8 cellular contexts compared by ENCODE assay signal in the genomic region with DNA sequence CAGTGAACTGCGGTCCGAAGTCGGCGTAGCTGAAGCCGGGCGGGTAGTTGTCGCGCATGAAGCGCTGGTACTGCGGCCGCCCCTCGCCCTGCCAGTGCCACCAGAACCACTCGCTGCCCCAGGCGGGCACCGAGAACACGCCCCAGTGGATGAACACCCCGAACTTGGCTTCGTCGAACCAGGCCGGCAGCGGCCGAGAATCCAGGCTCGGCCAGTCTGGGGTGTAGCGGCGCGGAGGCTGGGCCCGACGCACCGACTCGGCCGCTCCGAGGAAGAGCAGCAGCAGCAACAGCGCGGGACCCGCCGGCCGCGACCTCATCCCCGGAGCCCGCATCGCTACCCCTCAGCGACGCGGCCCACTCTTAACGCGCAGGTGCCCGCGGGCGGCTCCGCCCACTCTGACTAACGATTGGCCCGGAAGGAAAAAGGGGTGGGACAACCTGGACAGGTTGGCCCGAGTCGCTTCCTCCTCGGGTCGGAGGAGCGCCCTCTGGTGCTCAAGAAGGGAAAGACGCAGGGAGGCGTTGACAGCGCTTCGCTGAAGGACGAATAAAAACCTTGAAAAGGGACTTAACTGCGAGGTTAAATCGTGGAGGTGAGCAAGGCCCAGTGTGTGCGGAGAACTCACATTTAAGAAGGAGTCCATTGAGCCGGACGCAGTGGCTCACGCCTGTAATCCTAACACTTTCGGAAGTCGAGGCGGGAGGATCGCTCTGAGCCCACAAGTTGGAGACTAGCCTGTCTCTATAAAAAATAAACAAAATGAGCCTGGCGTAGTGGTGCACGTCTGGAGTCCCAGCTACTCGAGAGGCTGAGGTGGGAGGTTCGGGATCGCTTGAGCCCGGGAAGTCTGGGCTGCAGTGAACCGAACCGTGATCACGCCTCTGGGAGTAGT. TPM values are rescaled to one million over a fixed set of nuclear protein-coding genes. Genes with fewer than 3 reads are reported as not detected.
DNase-seq lines count a peak whose midpoint lies in the region; ATAC-seq and TF ChIP-seq lines count a peak whose summit lies in the region.

A gene (minus strand): TSS at position 338 of the 895 bp plus-strand sequence. CDS start 4 bp downstream, at position 334.

- no peak within 1 kb of the TSS for H3K27ac Mint-ChIP-seq in activated T-helper 1 cell treated with anti-CD3 and anti-CD28 coated beads, Interleukin-12 subunit alpha, Interleukin-12 subunit beta, Interleukin-2, Interleukin-4 antibody, amounts not matched to agents 30 ng/mL and 10 ng/mL and 1 ng/mL, durations not matched to agents 14 hours and 24 hours and 36 hours
- H3K27ac Mint-ChIP-seq in naive thymus-derived CD4-positive, alpha-beta T cell, result peak within 1 kb of the TSS; percentile 76 to 95 (median 90)
- peak within 1 kb of the TSS; percentile 75 for H3K27ac Mint-ChIP-seq in stimulated activated naive B cell treated with anti-CD40 and anti-IgM and Interleukin-4, amounts not matched to agents 10 μg/mL and 1 μg/mL and 100 μg/mL, for 72 hours

- H3K4me1 Mint-ChIP-seq in activated T-helper 1 cell treated with anti-CD3 and anti-CD28 coated beads, Interleukin-12 subunit alpha, Interleukin-12 subunit beta, Interleukin-2, Interleukin-4 antibody, amounts not matched to agents 30 ng/mL and 10 ng/mL and 1 ng/mL, durations not matched to agents 14 hours and 24 hours and 36 hours (ENCODE audit: low read depth), result peaks cover 18% of the 10 kb centered on the region
- peaks cover 18 to 38% (median 24%) of the 10 kb centered on the region in 7 donors for H3K4me1 Mint-ChIP-seq in naive thymus-derived CD4-positive, alpha-beta T cell
- peaks cover 20 to 29% of the 10 kb centered on the region in 2 donors for H3K4me1 Mint-ChIP-seq in stimulated activated naive B cell treated with anti-CD40 and anti-IgM and Interleukin-4, amounts not matched to agents 10 μg/mL and 1 μg/mL and 100 μg/mL, for 72 hours

- H3K9ac ChIP-seq in fibroblast of lung (ENCODE audit: insufficient read depth, low read length), result peak within 1 kb of the TSS; percentile 31

- no peaks in the 10 kb centered on the region for H4K20me1 ChIP-seq in fibroblast of lung (ENCODE audit: control insufficient read depth, extremely low read depth, insufficient read depth, low read length)

- peak within 1 kb of the TSS; percentile 93 for H2AFZ ChIP-seq in fibroblast of lung (ENCODE audit: low read length)

- peaks cover 11% of the 10 kb centered on the region for H3K27me3 Mint-ChIP-seq in activated T-helper 1 cell treated with anti-CD3 and anti-CD28 coated beads, Interleukin-12 subunit alpha, Interleukin-12 subunit beta, Interleukin-2, Interleukin-4 antibody, amounts not matched to agents 30 ng/mL and 10 ng/mL and 1 ng/mL, durations not matched to agents 14 hours and 24 hours and 36 hours (ENCODE audit: insufficient read depth)
- H3K27me3 Mint-ChIP-seq in naive thymus-derived CD4-positive, alpha-beta T cell, result peaks cover 0 to 15% (median 0%) of the 10 kb centered on the region in 5 donors
- H3K27me3 Mint-ChIP-seq in stimulated activated naive B cell treated with anti-CD40 and anti-IgM and Interleukin-4, amounts not matched to agents 10 μg/mL and 1 μg/mL and 100 μg/mL, for 72 hours, result no peaks in the 10 kb centered on the region

- H3K79me2 ChIP-seq in fibroblast of lung (ENCODE audit: control insufficient read depth, insufficient read depth, low read length), result no peaks in the 10 kb centered on the region

- H3K4me3 ChIP-seq in Peyer's patch, result peak within 1 kb of the TSS; percentile 54 to 81 (median 68)
- H3K4me3 ChIP-seq in fibroblast of lung (replicated peaks in 1 of 4; ENCODE audit: control extremely low read depth in 1 of 4, insufficient read depth in 1 of 4, low read depth in 3 of 4, low read length in 4 of 4), result peak within 1 kb of the TSS; percentile 59 to 71 (median 66)
- peak within 1 kb of the TSS; percentile 81 for H3K4me3 ChIP-seq in naive thymus-derived CD4-positive, alpha-beta T cell (ENCODE audit: low read length)

- H3K27me3 ChIP-seq in Peyer's patch, result no peaks in the 10 kb centered on the region
- peaks cover 11% of the 10 kb centered on the region for H3K27me3 ChIP-seq in fibroblast of lung (ENCODE audit: control insufficient read depth, insufficient read depth, low read length)
- no peaks in the 10 kb centered on the region for H3K27me3 ChIP-seq in naive thymus-derived CD4-positive, alpha-beta T cell (ENCODE audit: control insufficient read depth in 2 of 2, insufficient read depth in 2 of 2, low read length in 2 of 2)

- H3K4me1 ChIP-seq in Peyer's patch (peaks cover 0 to 17% (median 2%) of the 10 kb centered on the region in 4 donors), fibroblast of lung (ENCODE audit: control insufficient read depth, extremely low read depth, insufficient read depth, low read length) (no peaks in the 10 kb centered on the region)
- peaks cover 5 to 15% of the 10 kb centered on the region in 2 donors for H3K4me1 ChIP-seq in naive thymus-derived CD4-positive, alpha-beta T cell (ENCODE audit: control insufficient read depth in 2 of 2, insufficient read depth in 2 of 2, low read length in 2 of 2)

- H3K9me3 ChIP-seq in Peyer's patch (no peaks in the 10 kb centered on the region), fibroblast of lung (ENCODE audit: control insufficient read depth, insufficient read depth, low read depth, low read length) (no peaks in the 10 kb centered on the region)
- H3K9me3 ChIP-seq in naive thymus-derived CD4-positive, alpha-beta T cell (ENCODE audit: control insufficient read depth in 2 of 3, low read length in 3 of 3), result no peaks in the 10 kb centered on the region

- peaks cover 0 to 22% (median 0%) of the 10 kb centered on the region in 3 donors for H3K36me3 ChIP-seq in Peyer's patch
- H3K36me3 ChIP-seq in fibroblast of lung (ENCODE audit: control insufficient read depth, insufficient read depth, low read length), result no peaks in the 10 kb centered on the region
- peaks cover 0 to 13% (median 4%) of the 10 kb centered on the region in 3 experiments for H3K36me3 ChIP-seq in naive thymus-derived CD4-positive, alpha-beta T cell (ENCODE audit: control insufficient read depth in 2 of 3, insufficient read depth in 3 of 3, low read length in 3 of 3)

- CTCF ChIA-PET in naive thymus-derived CD4-positive, alpha-beta T cell (lab: Charles Lee), result interaction anchor here (0.6 to 3.7 kb wide), 4 partner anchors 43 to 57 kb away, joined by 3 to 22 read pairs (median 4); a partner anchor contains a TSS

- peak within 1 kb of the TSS; percentile 96 for H3K4me2 ChIP-seq in fibroblast of lung (ENCODE audit: extremely low read depth, insufficient read depth, low read length)

- H3K9me3 Mint-ChIP-seq in activated T-helper 1 cell treated with anti-CD3 and anti-CD28 coated beads, Interleukin-12 subunit alpha, Interleukin-12 subunit beta, Interleukin-2, Interleukin-4 antibody, amounts not matched to agents 30 ng/mL and 10 ng/mL and 1 ng/mL, durations not matched to agents 14 hours and 24 hours and 36 hours, result no peaks in the 10 kb centered on the region
- H3K9me3 Mint-ChIP-seq in naive thymus-derived CD4-positive, alpha-beta T cell, result no peaks in the 10 kb centered on the region
- H3K9me3 Mint-ChIP-seq in stimulated activated naive B cell treated with anti-CD40 and anti-IgM and Interleukin-4, amounts not matched to agents 10 μg/mL and 1 μg/mL and 100 μg/mL, for 72 hours, result peaks cover 0 to 4% of the 10 kb centered on the region in 2 donors

- DNase-seq in DMS79 treated with DMSO at 0.1 percent for 48 hours (lab: John Stamatoyannopoulos, UW), result peak; percentile 98
- DNase-seq in KG1 (lab: John Stamatoyannopoulos, UW), result peak; percentile 92
- DNase-seq in Peyer's patch, result peak; percentile 96 to 98 (median 97)
- DNase-seq in activated T-helper 1 cell treated with anti-CD3 and anti-CD28 coated beads, Interleukin-12 subunit alpha, Interleukin-12 subunit beta, Interleukin-2, Interleukin-4 antibody, amounts not matched to agents 30 ng/mL and 10 ng/mL and 1 ng/mL, durations not matched to agents 14 hours and 24 hours and 36 hours (ENCODE audit: low spot score), result peak; percentile 92
- peak; percentile 80 to 83 for DNase-seq in fibroblast of lung (ENCODE audit: low read depth in 2 of 2)
- DNase-seq in naive thymus-derived CD4-positive, alpha-beta T cell, result peak; percentile 86 to 96 (median 95)
- DNase-seq in stimulated activated naive B cell treated with anti-CD40 and anti-IgM and Interleukin-4, amounts not matched to agents 10 μg/mL and 1 μg/mL and 100 μg/mL, for 72 hours, result peak; percentile 89

- POLR2A ChIA-PET in naive thymus-derived CD4-positive, alpha-beta T cell (lab: Charles Lee), result interaction anchor here (0.9 to 1.4 kb wide), 3 partner anchors 45 to 248 kb away, joined by 3 read pairs; no protein-coding TSS in a partner anchor

- TF ChIP-seq CTCF in Peyer's patch (IDR thresholded peaks at IDR 0.05) (peak; percentile 94 to 96 (median 95)), fibroblast of lung (conservative IDR thresholded peaks at IDR 0.05 in 1 of 2, IDR thresholded peaks at IDR 0.05 in 1 of 2; ENCODE audit: low read depth in 1 of 2, low read length in 2 of 2) (peak; percentile 90 to 93)

- TF ChIP-seq POLR2A in Peyer's patch (IDR thresholded peaks at IDR 0.05), result peak; percentile 69 to 79

- H3K27ac ChIP-seq in Peyer's patch (peak within 1 kb of the TSS; percentile 48 to 84 (median 70)), fibroblast of lung (ENCODE audit: insufficient read depth, low read length) (no peak within 1 kb of the TSS)
- peak within 1 kb of the TSS; percentile 77 for H3K27ac ChIP-seq in naive thymus-derived CD4-positive, alpha-beta T cell (ENCODE audit: low read depth, low read length)

- ATAC-seq in GM21717 (IDR thresholded peaks at IDR 0.05; ENCODE audit: unreplicated experiment), result peak; percentile 80
- peak; percentile 99 for ATAC-seq in naive thymus-derived CD4-positive, alpha-beta T cell
- ATAC-seq in stimulated activated naive B cell treated with anti-CD40 and anti-IgM and Interleukin-4, amounts not matched to agents 10 μg/mL and 1 μg/mL and 100 μg/mL, for 72 hours (replicated peaks), result peak; percentile 94 to 98

- H3K4me3 Mint-ChIP-seq in activated T-helper 1 cell treated with anti-CD3 and anti-CD28 coated beads, Interleukin-12 subunit alpha, Interleukin-12 subunit beta, Interleukin-2, Interleukin-4 antibody, amounts not matched to agents 30 ng/mL and 10 ng/mL and 1 ng/mL, durations not matched to agents 14 hours and 24 hours and 36 hours, result peak within 1 kb of the TSS; percentile 81
- H3K4me3 Mint-ChIP-seq in naive thymus-derived CD4-positive, alpha-beta T cell, result peak within 1 kb of the TSS; percentile 79 to 94 (median 89)
- H3K4me3 Mint-ChIP-seq in stimulated activated naive B cell treated with anti-CD40 and anti-IgM and Interleukin-4, amounts not matched to agents 10 μg/mL and 1 μg/mL and 100 μg/mL, for 72 hours, result peak within 1 kb of the TSS; percentile 76 to 82

- no peaks in the 10 kb centered on the region for H3K36me3 Mint-ChIP-seq in activated T-helper 1 cell treated with anti-CD3 and anti-CD28 coated beads, Interleukin-12 subunit alpha, Interleukin-12 subunit beta, Interleukin-2, Interleukin-4 antibody, amounts not matched to agents 30 ng/mL and 10 ng/mL and 1 ng/mL, durations not matched to agents 14 hours and 24 hours and 36 hours (ENCODE audit: low read depth)
- peaks cover 0 to 9% (median 0%) of the 10 kb centered on the region in 5 donors for H3K36me3 Mint-ChIP-seq in naive thymus-derived CD4-positive, alpha-beta T cell
- H3K36me3 Mint-ChIP-seq in stimulated activated naive B cell treated with anti-CD40 and anti-IgM and Interleukin-4, amounts not matched to agents 10 μg/mL and 1 μg/mL and 100 μg/mL, for 72 hours, result peaks cover 11 to 23% of the 10 kb centered on the region in 2 donors

- intact Hi-C loops in activated T-helper 1 cell treated with anti-CD3 and anti-CD28 coated beads, Interleukin-12 subunit alpha, Interleukin-12 subunit beta, Interleukin-2, Interleukin-4 antibody, amounts not matched to agents 30 ng/mL and 10 ng/mL and 1 ng/mL, durations not matched to agents 14 hours and 24 hours and 36 hours (cut with micrococcal nuclease), result loop anchor here (1.0 to 2.0 kb wide), 7 partner anchors 30 to 96 kb away; a partner anchor contains a TSS
- intact Hi-C loops in naive thymus-derived CD4-positive, alpha-beta T cell (cut with micrococcal nuclease), result loop anchor here (1.0 to 5.0 kb wide), 15 partner anchors 29 to 524 kb away; a partner anchor contains a TSS

RNA-seq across cellular contexts. Expression of the gene that starts here (rescaled TPM):
- 100 to 1,000 TPM in 2 of 4 donors, 10 to 100 TPM in 2; 47.9 to 182 (median 107) TPM for total RNA-seq in Peyer's patch
- total RNA-seq in activated T-helper 1 cell treated with anti-CD3 and anti-CD28 coated beads, Interleukin-12 subunit alpha, Interleukin-12 subunit beta, Interleukin-2, Interleukin-4 antibody, amounts not matched to agents 30 ng/mL and 10 ng/mL and 1 ng/mL, durations not matched to agents 14 hours and 24 hours and 36 hours, result 3.5 TPM in 2 replicates
- total RNA-seq in fibroblast of lung, result 8.7 and 9.7 TPM in 2 replicates
- polyA plus RNA-seq in fibroblast of lung, result 4.1 and 5.9 TPM in 2 replicates
- polyA plus RNA-seq in fibroblast of lung (2012), result 2.6 and 3.4 TPM in 2 replicates
- not detected in 2 replicates for polyA minus RNA-seq in fibroblast of lung (ENCODE audit: low replicate concordance)
- total RNA-seq in naive thymus-derived CD4-positive, alpha-beta T cell, result 10 to 100 TPM in 3 of 5 experiments, 1 to 10 TPM in 2; 4.9 to 62.7 (median 16.3) TPM
- polyA plus RNA-seq in naive thymus-derived CD4-positive, alpha-beta T cell, result 10 to 100 TPM; 11.5 to 18.2 TPM
